In genomic region chr17:39209317-39210092, GRCh38 we compare ENCODE assay signal across 8 cellular contexts. TPM values are rescaled to one million over a fixed set of nuclear protein-coding genes. Genes with fewer than 3 reads are reported as not detected.
DNase-seq lines count a peak whose midpoint lies in the region; ATAC-seq and TF ChIP-seq lines count a peak whose summit lies in the region.

No MANE protein-coding gene starts in this region.

- peak overlapping the region; percentile 93 for H3K4me2 ChIP-seq in neural progenitor cell

- TF ChIP-seq POLR2A in stomach (IDR thresholded peaks at IDR 0.05), result no peak

- intact Hi-C loops in activated T-helper 1 cell treated with anti-CD3 and anti-CD28 coated beads, Interleukin-12 subunit alpha, Interleukin-12 subunit beta, Interleukin-2, Interleukin-4 antibody, amounts not matched to agents 30 ng/mL and 10 ng/mL and 1 ng/mL, durations not matched to agents 14 hours and 24 hours and 36 hours (cut with micrococcal nuclease), result loop anchor here (5.0 to 10.0 kb wide), 2 partner anchors 193 to 415 kb away; partner anchors contain the start of genes FBXL20 and PPP1R1B
- intact Hi-C loops in stomach (cut with DNase I; ENCODE audit: low total_unique reads), result loop anchor here (5.0 kb wide), 1 partner anchor 33 kb away; no protein-coding TSS in a partner anchor

- H3K4me1 ChIP-seq in neural progenitor cell (peaks cover 28% of the 10 kb centered on the region), stomach (peaks cover 15 to 28% (median 25%) of the 10 kb centered on the region in 4 donors)

- 0 to 3% (median 3%) methylated on average over 9 to 39 of the region's 39 CpGs for WGBS in stomach, 5 donors

- peaks cover 12% of the 10 kb centered on the region for H3K27me3 Mint-ChIP-seq in activated T-helper 1 cell treated with anti-CD3 and anti-CD28 coated beads, Interleukin-12 subunit alpha, Interleukin-12 subunit beta, Interleukin-2, Interleukin-4 antibody, amounts not matched to agents 30 ng/mL and 10 ng/mL and 1 ng/mL, durations not matched to agents 14 hours and 24 hours and 36 hours (ENCODE audit: insufficient read depth)
- H3K27me3 Mint-ChIP-seq in neural progenitor cell (ENCODE audit: insufficient read depth, low read depth), result peaks cover 20% of the 10 kb centered on the region

- H3K4me3 Mint-ChIP-seq in activated T-helper 1 cell treated with anti-CD3 and anti-CD28 coated beads, Interleukin-12 subunit alpha, Interleukin-12 subunit beta, Interleukin-2, Interleukin-4 antibody, amounts not matched to agents 30 ng/mL and 10 ng/mL and 1 ng/mL, durations not matched to agents 14 hours and 24 hours and 36 hours, result peak overlapping the region; percentile 15
- peak overlapping the region; percentile 67 for H3K4me3 Mint-ChIP-seq in neural progenitor cell

- peaks cover 4% of the 10 kb centered on the region for H4K20me1 ChIP-seq in neural progenitor cell (ENCODE audit: low read depth)

- DNase-seq in NCI-H2171 treated with DMSO at 0.1 percent for 48 hours (lab: John Stamatoyannopoulos, UW) (peak; percentile 75), fibroblast of pulmonary artery (ENCODE audit: low read depth) (peak; percentile 47), neural progenitor cell (ENCODE audit: low spot score) (peak; percentile 57), stomach (peak; percentile 67)
- peak; percentile 47 for DNase-seq in activated T-helper 1 cell treated with anti-CD3 and anti-CD28 coated beads, Interleukin-12 subunit alpha, Interleukin-12 subunit beta, Interleukin-2, Interleukin-4 antibody, amounts not matched to agents 30 ng/mL and 10 ng/mL and 1 ng/mL, durations not matched to agents 14 hours and 24 hours and 36 hours (ENCODE audit: low spot score)

- no peaks in the 10 kb centered on the region for H3K79me2 ChIP-seq in neural progenitor cell (ENCODE audit: low read depth)

- H3K36me3 ChIP-seq in neural progenitor cell (no peaks in the 10 kb centered on the region), stomach (peaks cover 8 to 9% (median 8%) of the 10 kb centered on the region in 4 donors)

- H2AFZ ChIP-seq in neural progenitor cell (replicated peaks), result peak overlapping the region; percentile 69

- H3K9me3 ChIP-seq in neural progenitor cell (ENCODE audit: low read depth) (no peaks in the 10 kb centered on the region), stomach (no peaks in the 10 kb centered on the region)

- no peak for TF ChIP-seq CTCF in C4-2B (conservative IDR thresholded peaks at IDR 0.05)
- TF ChIP-seq CTCF in fibroblast of pulmonary artery (IDR thresholded peaks at IDR 0.05; ENCODE audit: low read length, missing control alignments), result no peak
- no peak for TF ChIP-seq CTCF in neural progenitor cell (IDR thresholded peaks at IDR 0.05)
- no peak for TF ChIP-seq CTCF in stomach (IDR thresholded peaks at IDR 0.05)

- H3F3A ChIP-seq in neural progenitor cell (ENCODE audit: low read depth), result peaks cover 35% of the 10 kb centered on the region

- no peak overlapping the region for H3K9ac ChIP-seq in neural progenitor cell

- no peak for TF ChIP-seq EP300 in stomach (IDR thresholded peaks at IDR 0.05)

- H3K27me3 ChIP-seq in neural progenitor cell (peaks cover 26% of the 10 kb centered on the region), stomach (peaks cover 0 to 31% (median 10%) of the 10 kb centered on the region in 3 donors)

- no peaks in the 10 kb centered on the region for H3K9me3 Mint-ChIP-seq in activated T-helper 1 cell treated with anti-CD3 and anti-CD28 coated beads, Interleukin-12 subunit alpha, Interleukin-12 subunit beta, Interleukin-2, Interleukin-4 antibody, amounts not matched to agents 30 ng/mL and 10 ng/mL and 1 ng/mL, durations not matched to agents 14 hours and 24 hours and 36 hours
- no peaks in the 10 kb centered on the region for H3K9me3 Mint-ChIP-seq in neural progenitor cell

- H3K27ac Mint-ChIP-seq in activated T-helper 1 cell treated with anti-CD3 and anti-CD28 coated beads, Interleukin-12 subunit alpha, Interleukin-12 subunit beta, Interleukin-2, Interleukin-4 antibody, amounts not matched to agents 30 ng/mL and 10 ng/mL and 1 ng/mL, durations not matched to agents 14 hours and 24 hours and 36 hours, result no peak overlapping the region
- H3K27ac Mint-ChIP-seq in neural progenitor cell, result no peak overlapping the region

- H3K4me1 Mint-ChIP-seq in activated T-helper 1 cell treated with anti-CD3 and anti-CD28 coated beads, Interleukin-12 subunit alpha, Interleukin-12 subunit beta, Interleukin-2, Interleukin-4 antibody, amounts not matched to agents 30 ng/mL and 10 ng/mL and 1 ng/mL, durations not matched to agents 14 hours and 24 hours and 36 hours (ENCODE audit: low read depth), result peaks cover 16% of the 10 kb centered on the region
- peaks cover 29% of the 10 kb centered on the region for H3K4me1 Mint-ChIP-seq in neural progenitor cell

- ATAC-seq in HG03196 (IDR thresholded peaks at IDR 0.05; ENCODE audit: unreplicated experiment), result no peak
- no peak for ATAC-seq in GM18873 (IDR thresholded peaks at IDR 0.05; ENCODE audit: low FRiP score, unreplicated experiment)

- H3K36me3 Mint-ChIP-seq in activated T-helper 1 cell treated with anti-CD3 and anti-CD28 coated beads, Interleukin-12 subunit alpha, Interleukin-12 subunit beta, Interleukin-2, Interleukin-4 antibody, amounts not matched to agents 30 ng/mL and 10 ng/mL and 1 ng/mL, durations not matched to agents 14 hours and 24 hours and 36 hours (ENCODE audit: low read depth), result peaks cover 7% of the 10 kb centered on the region
- H3K36me3 Mint-ChIP-seq in neural progenitor cell, result peaks cover 4% of the 10 kb centered on the region

- peak overlapping the region; percentile 35 for H3K4me3 ChIP-seq in fibroblast of pulmonary artery (replicated peaks; ENCODE audit: low read depth, low read length)
- H3K4me3 ChIP-seq in neural progenitor cell, result peak overlapping the region; percentile 43
- H3K4me3 ChIP-seq in stomach, result peak overlapping the region; percentile 24 to 47 (median 44)

- peak overlapping the region; percentile 69 for H3K27ac ChIP-seq in C4-2B
- H3K27ac ChIP-seq in neural progenitor cell, result no peak overlapping the region
- H3K27ac ChIP-seq in stomach, result peak overlapping the region in 2 of 5 donors; percentile 16 to 61

RNA-seq across cellular contexts. Expression of gene RPL19, which starts 9.4 kb away (rescaled TPM):
- 2,114 and 2,133 TPM in 2 replicates for total RNA-seq in activated T-helper 1 cell treated with anti-CD3 and anti-CD28 coated beads, Interleukin-12 subunit alpha, Interleukin-12 subunit beta, Interleukin-2, Interleukin-4 antibody, amounts not matched to agents 30 ng/mL and 10 ng/mL and 1 ng/mL, durations not matched to agents 14 hours and 24 hours and 36 hours
- 2,635 and 2,751 TPM in 2 replicates for total RNA-seq in neural progenitor cell (ENCODE audit: low replicate concordance)
- total RNA-seq in stomach, result 1,000 to 10,000 TPM; 1,114 to 2,498 (median 1,672) TPM
- 1,000 to 10,000 TPM; 3,254 to 4,546 (median 3,773) TPM for polyA plus RNA-seq in stomach

RNA-seq across cellular contexts. Expression of gene CACNB1, which starts 12.0 kb away (rescaled TPM):
- total RNA-seq in activated T-helper 1 cell treated with anti-CD3 and anti-CD28 coated beads, Interleukin-12 subunit alpha, Interleukin-12 subunit beta, Interleukin-2, Interleukin-4 antibody, amounts not matched to agents 30 ng/mL and 10 ng/mL and 1 ng/mL, durations not matched to agents 14 hours and 24 hours and 36 hours, result 21.8 and 22.3 TPM in 2 replicates
- total RNA-seq in neural progenitor cell (ENCODE audit: low replicate concordance) (6.3 and 16.5 TPM in 2 replicates), stomach (10 to 100 TPM in 2 of 5 donors, 1 to 10 TPM in 3; 4.2 to 57.2 (median 8.9) TPM)
- polyA plus RNA-seq in stomach, result 1 to 10 TPM; 2.4 to 2.7 (median 2.7) TPM

RNA-seq across cellular contexts. Expression of gene STAC2, which starts 16.2 kb away (rescaled TPM):
- total RNA-seq in activated T-helper 1 cell treated with anti-CD3 and anti-CD28 coated beads, Interleukin-12 subunit alpha, Interleukin-12 subunit beta, Interleukin-2, Interleukin-4 antibody, amounts not matched to agents 30 ng/mL and 10 ng/mL and 1 ng/mL, durations not matched to agents 14 hours and 24 hours and 36 hours, result 0.08 TPM in 1 of 2 replicates, not detected in the other
- total RNA-seq in neural progenitor cell (ENCODE audit: low replicate concordance) (0.13 and 0.62 TPM in 2 replicates), stomach (under 1 TPM in 1 of 5 donors, not detected in 4; under 0.01 TPM)
- under 1 TPM in 2 of 3 donors, not detected in 1; 0.15 to 0.20 TPM for polyA plus RNA-seq in stomach

RNA-seq across cellular contexts. Expression of gene ARL5C, which starts 43.5 kb away (rescaled TPM):
- not detected in 2 replicates for total RNA-seq in activated T-helper 1 cell treated with anti-CD3 and anti-CD28 coated beads, Interleukin-12 subunit alpha, Interleukin-12 subunit beta, Interleukin-2, Interleukin-4 antibody, amounts not matched to agents 30 ng/mL and 10 ng/mL and 1 ng/mL, durations not matched to agents 14 hours and 24 hours and 36 hours
- total RNA-seq in neural progenitor cell (ENCODE audit: low replicate concordance) (not detected in 2 replicates), stomach (not detected)
- polyA plus RNA-seq in stomach, result not detected

RNA-seq across cellular contexts. Expression of gene PLXDC1, which starts 58.1 kb away (rescaled TPM):
- 0.60 TPM in 1 of 2 replicates, not detected in the other for total RNA-seq in activated T-helper 1 cell treated with anti-CD3 and anti-CD28 coated beads, Interleukin-12 subunit alpha, Interleukin-12 subunit beta, Interleukin-2, Interleukin-4 antibody, amounts not matched to agents 30 ng/mL and 10 ng/mL and 1 ng/mL, durations not matched to agents 14 hours and 24 hours and 36 hours
- total RNA-seq in neural progenitor cell (ENCODE audit: low replicate concordance) (2.1 and 2.5 TPM in 2 replicates), stomach (10 to 100 TPM in 2 of 5 donors, 1 to 10 TPM in 2, under 1 TPM in 1; 0.58 to 77.2 (median 8.4) TPM)
- polyA plus RNA-seq in stomach, result 1 to 10 TPM; 1.7 to 4.6 (median 2.1) TPM
